Comparison of ENCODE assay signal across 2 cellular contexts in genomic region chr1:51314974-51315373, GRCh38.
TF ChIP-seq lines count a peak whose summit lies in the region.

No MANE protein-coding gene starts in this region.

TF ChIP-seq in A549, 52 proteins besides CTCF, POLR2A, EP300 and RAD21:
- no peak for TF ChIP-seq SREBF2 (IDR thresholded peaks at IDR 0.05)
- TF ChIP-seq BCL3 (IDR thresholded peaks at IDR 0.05), result no peak
- no peak for TF ChIP-seq JUNB (IDR thresholded peaks at IDR 0.05)
- no peak for TF ChIP-seq ZFP36 (IDR thresholded peaks at IDR 0.05; ENCODE audit: borderline replicate concordance, partially characterized antibody)
- TF ChIP-seq RFX5 (IDR thresholded peaks at IDR 0.05), result no peak
- TF ChIP-seq CBX8 (IDR thresholded peaks at IDR 0.05), result no peak
- TF ChIP-seq BHLHE40 (IDR thresholded peaks at IDR 0.05; ENCODE audit: low read depth, low read length), result no peak
TF ChIP-seq in A549: peak in this region for 0.

TF ChIP-seq in endothelial cell of umbilical vein, 7 proteins besides CTCF, POLR2A, EP300 and RAD21:
- TF ChIP-seq GATA2 (IDR thresholded peaks at IDR 0.05; ENCODE audit: insufficient read depth, insufficient read length, low read depth, low read length) (no peak), POLR2AphosphoS5 (IDR thresholded peaks at IDR 0.05; ENCODE audit: insufficient read depth, low read depth, low read length) (no peak), MYC (IDR thresholded peaks at IDR 0.05; ENCODE audit: low read depth, low read length) (no peak), MAX (IDR thresholded peaks at IDR 0.05; ENCODE audit: insufficient read depth, insufficient read length) (no peak), FOS (IDR thresholded peaks at IDR 0.05; ENCODE audit: borderline replicate concordance, insufficient read depth, low read length) (no peak), JUN (IDR thresholded peaks at IDR 0.05; ENCODE audit: borderline replicate concordance, insufficient read depth, insufficient read length, low read depth) (no peak), EZH2 (IDR thresholded peaks at IDR 0.05; ENCODE audit: borderline replicate concordance, low read depth, low read length, severe bottlenecking) (no peak)
TF ChIP-seq in endothelial cell of umbilical vein: peak in this region for 0.
